Comparison of ENCODE assay signal across 29 cellular contexts in genomic region chr9:19027825-19028224, GRCh38. TPM values are rescaled to one million over a fixed set of nuclear protein-coding genes. Genes with fewer than 3 reads are reported as not detected.
"Had no signal": no experiment of that assay in that cellular context is flagged by ENCODE, and none has a peak within 500 bp of the region (broad histone marks: within the 10 kb centered on the region; RNA-seq: fewer than 3 reads in every experiment).

No MANE protein-coding gene starts in this region.

- H3K27ac ChIP-seq: colonic mucosa, epithelial cell of prostate, esophagus squamous epithelium, gastrocnemius medialis, hepatocyte, left lung had no signal

- H3K36me3 ChIP-seq: colonic mucosa, esophagus squamous epithelium, gastrocnemius medialis, left lung had no signal

- H3K4me3 ChIP-seq: colonic mucosa, esophagus squamous epithelium, gastrocnemius medialis, hepatocyte, left lung, lung had no signal

- FAIRE-seq: endometrium had no signal

- DNase-seq: cerebellar nuclear complex; colonic mucosa; cortex of kidney; effector CD8-positive, alpha-beta T cell; effector memory CD8-positive, alpha-beta T cell; endodermal cell; erythroblast; esophagus squamous epithelium; foreskin fibroblast; foreskin melanocyte; gastrocnemius medialis; glutamatergic neuron; head of caudate nucleus; hypothalamus; immature natural killer cell; islet precursor cell; left cardiac atrium; left lung; left ventricle myocardium superior; mammary epithelial cell; mesendoderm; midbrain had no signal

- ATAC-seq: effector memory CD8-positive, alpha-beta T cell; esophagus mucosa; gastrocnemius medialis; left cardiac atrium; left lung; left ventricle myocardium superior had no signal

- H3K27me3 ChIP-seq: colonic mucosa, hepatocyte had no signal

- H3K9me3 ChIP-seq: colonic mucosa, esophagus squamous epithelium, gastrocnemius medialis, left lung had no signal

- H3K4me1 ChIP-seq: colonic mucosa, esophagus squamous epithelium, gastrocnemius medialis, left lung had no signal

- H2AFZ ChIP-seq: hepatocyte had no signal

RNA-seq across cellular contexts. Expression of gene SAXO1, which starts 5.2 kb away (rescaled TPM):
- total RNA-seq: colonic mucosa, dermis microvascular lymphatic vessel endothelial cell, esophagus mucosa, esophagus squamous epithelium, glomerular endothelial cell, hepatocyte, left lung, left ventricle myocardium superior, mammary epithelial cell had no signal
- polyA plus RNA-seq: immature natural killer cell, mammary epithelial cell had no signal
